Comparison of ENCODE assay signal across 8 cellular contexts in the genomic region with DNA sequence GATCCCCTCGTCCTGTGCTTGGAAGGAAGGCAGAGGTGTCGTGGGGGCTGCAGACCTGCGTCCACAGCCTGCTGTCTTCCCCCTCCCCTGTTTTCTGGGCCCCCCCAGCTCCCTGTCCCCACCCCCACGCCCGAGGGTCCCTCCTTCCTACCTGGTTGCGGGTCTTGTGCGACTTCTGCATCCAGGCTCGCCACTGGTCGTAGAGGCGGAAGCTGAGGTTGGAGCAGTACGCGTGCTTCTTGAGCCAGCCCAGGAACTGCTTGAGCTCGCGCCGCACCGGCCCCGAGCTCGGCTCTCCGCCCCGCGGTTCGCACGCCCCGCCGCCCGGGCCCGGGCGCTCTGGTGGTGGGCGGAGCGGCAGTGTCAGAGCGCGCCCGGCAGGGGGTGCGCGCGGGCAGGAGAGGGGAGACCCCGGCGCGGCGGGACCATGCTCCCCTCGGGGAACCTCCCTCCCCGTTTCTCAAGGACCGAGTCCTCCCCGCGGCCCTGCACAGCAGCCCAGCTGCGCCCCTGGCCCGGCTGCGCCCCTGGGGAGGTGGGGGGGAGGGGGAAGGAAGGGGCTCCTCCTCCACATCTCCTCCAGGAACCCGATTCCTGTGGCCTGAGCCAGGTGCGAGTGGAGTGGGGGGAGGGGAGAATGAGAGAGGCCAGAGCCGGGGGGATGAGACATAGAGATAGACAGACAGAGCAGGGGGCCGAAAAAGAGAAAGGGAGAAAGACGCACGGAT. TPM values are rescaled to one million over a fixed set of nuclear protein-coding genes. Genes with fewer than 3 reads are reported as not detected.
DNase-seq lines count a peak whose midpoint lies in the region; ATAC-seq, FAIRE-seq and TF ChIP-seq lines count a peak whose summit lies in the region.

No MANE protein-coding gene starts in this region.

- ATAC-seq in HG03045 (IDR thresholded peaks at IDR 0.05; ENCODE audit: unreplicated experiment) (peak; percentile 49), GM21529 (IDR thresholded peaks at IDR 0.05; ENCODE audit: unreplicated experiment) (no peak)

- no peak for TF ChIP-seq POLR2A in endothelial cell of umbilical vein (IDR thresholded peaks at IDR 0.05; ENCODE audit: low read depth, low read length)

- dilution Hi-C loops in endothelial cell of umbilical vein (cut with MboI; ENCODE audit: extremely low pct_ligation_motif_present, low sequenced_read_pairs): no loop called here

- intact Hi-C loops in endothelial cell of umbilical vein (cut with micrococcal nuclease): loop anchor here (1.0 kb wide), 4 partner anchors 81 to 325 kb away; a partner anchor contains a TSS

- no peak overlapping the region for H3K27ac ChIP-seq in endothelial cell of umbilical vein (ENCODE audit: insufficient read depth, low read depth, low read length)

- H3K27me3 ChIP-seq in endothelial cell of umbilical vein (ENCODE audit: control insufficient read depth in 2 of 2, insufficient read depth in 2 of 2, low read length in 2 of 2): no peaks in the 10 kb centered on the region

- no peaks in the 10 kb centered on the region for H4K20me1 ChIP-seq in endothelial cell of umbilical vein (replicated peaks; ENCODE audit: control insufficient read depth, extremely low read depth, insufficient read depth, low read length)

- peaks cover 12% of the 10 kb centered on the region for H3K4me1 ChIP-seq in endothelial cell of umbilical vein (ENCODE audit: control insufficient read depth, extremely low read depth, insufficient read depth, low read length)

- no peaks in the 10 kb centered on the region for H3K79me2 ChIP-seq in endothelial cell of umbilical vein (ENCODE audit: control insufficient read depth, insufficient read depth, low read length)

- POLR2A ChIA-PET in endothelial cell of umbilical vein (lab: Charles Lee): interaction anchor here (0.9 kb wide), 1 partner anchor 74 kb away, joined by 5 read pairs; no protein-coding TSS in a partner anchor

- H3K9ac ChIP-seq in endothelial cell of umbilical vein (replicated peaks; ENCODE audit: extremely low read depth, insufficient read depth, low read length): no peak overlapping the region

- CTCF ChIA-PET in endothelial cell of umbilical vein (lab: Charles Lee): interaction anchor here (0.6 to 4.4 kb wide), 41 partner anchors 9 to 393 kb away, joined by 3 to 65 read pairs (median 4); a partner anchor contains a TSS

- H3K36me3 ChIP-seq in endothelial cell of umbilical vein (ENCODE audit: control insufficient read depth in 2 of 2, extremely low read depth in 1 of 2, insufficient read depth in 2 of 2, low read length in 2 of 2): peaks cover 0 to 2% of the 10 kb centered on the region in 2 experiments

- no peaks in the 10 kb centered on the region for H3K9me1 ChIP-seq in endothelial cell of umbilical vein (replicated peaks; ENCODE audit: control insufficient read depth, extremely low read depth, insufficient read depth, low read length)

- peak overlapping the region in 2 of 3 experiments; percentile 14 to 25 for H3K4me3 ChIP-seq in endothelial cell of umbilical vein (replicated peaks in 1 of 3; ENCODE audit: insufficient read depth in 1 of 3, low read depth in 1 of 3, low read length in 3 of 3)

- peak overlapping the region; percentile 41 for H3K4me2 ChIP-seq in endothelial cell of umbilical vein (ENCODE audit: insufficient read depth, low read length)

- H3K9me3 ChIP-seq in endothelial cell of umbilical vein (replicated peaks; ENCODE audit: control insufficient read depth, insufficient read depth, low read length): no peaks in the 10 kb centered on the region

- H2AFZ ChIP-seq in endothelial cell of umbilical vein (ENCODE audit: low read depth, low read length): peak overlapping the region; percentile 55

- BruUV-seq in endothelial cell of umbilical vein (replicated peaks; lab: Mats Ljungman, UMichigan): no TSS peak

- peak; percentile 84 for DNase-seq in ELF-1 (ENCODE audit: low read depth, low spot score)
- peak; percentile 77 to 84 for DNase-seq in NOMO-1 (lab: John Stamatoyannopoulos, UW; ENCODE audit: unreplicated experiment in 2 of 2)
- DNase-seq in activated CD8-positive, alpha-beta memory T cell treated with anti-CD3 and anti-CD28 coated beads, Interleukin-2, amount 50 U/mL, for 24 hours (ENCODE audit: extremely low read depth): peak; percentile 29
- DNase-seq in endothelial cell of umbilical vein (ENCODE audit: low read depth, low spot score): peak; percentile 80
- DNase-seq in mucosa of gallbladder (ENCODE audit: low spot score): peak; percentile 74
- peak; percentile 67 for DNase-seq in stimulated activated CD8-positive, alpha-beta memory T cell treated with anti-CD3 and anti-CD28 coated beads, Interleukin-4, amount 100 ng/mL, for 24 hours (ENCODE audit: low read depth)

- peak; percentile 71 to 90 for TF ChIP-seq CTCF in endothelial cell of umbilical vein (IDR thresholded peaks at IDR 0.05; ENCODE audit: extremely low read depth in 1 of 2, insufficient read depth in 1 of 2, low read depth in 1 of 2, low read length in 2 of 2)

- FAIRE-seq in endothelial cell of umbilical vein (lab: Jason Lieb, UNC): peak; percentile 76

TF ChIP-seq in endothelial cell of umbilical vein, 7 proteins besides CTCF, POLR2A, EP300 and RAD21:
- TF ChIP-seq JUN (IDR thresholded peaks at IDR 0.05; ENCODE audit: borderline replicate concordance, insufficient read depth, insufficient read length, low read depth): no peak
- TF ChIP-seq POLR2AphosphoS5 (IDR thresholded peaks at IDR 0.05; ENCODE audit: insufficient read depth, low read depth, low read length): peak; percentile 65
- TF ChIP-seq, protein P1, sequence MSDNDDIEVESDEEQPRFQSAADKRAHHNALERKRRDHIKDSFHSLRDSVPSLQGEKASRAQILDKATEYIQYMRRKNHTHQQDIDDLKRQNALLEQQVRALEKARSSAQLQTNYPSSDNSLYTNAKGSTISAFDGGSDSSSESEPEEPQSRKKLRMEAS (IDR thresholded peaks at IDR 0.05; ENCODE audit: insufficient read depth, insufficient read length): peak; percentile 17
- no peak for TF ChIP-seq FOS (IDR thresholded peaks at IDR 0.05; ENCODE audit: borderline replicate concordance, insufficient read depth, low read length)
- no peak for TF ChIP-seq GATA2 (IDR thresholded peaks at IDR 0.05; ENCODE audit: insufficient read depth, insufficient read length, low read depth, low read length)
- no peak for TF ChIP-seq MYC (IDR thresholded peaks at IDR 0.05; ENCODE audit: low read depth, low read length)

RNA-seq across cellular contexts. Expression of a gene that starts 5.7 kb away (rescaled TPM):
- 64.0 and 64.4 TPM in 2 replicates for total RNA-seq in endothelial cell of umbilical vein
- 90.9 and 115 TPM in 2 replicates for polyA plus RNA-seq in endothelial cell of umbilical vein
- polyA plus RNA-seq in endothelial cell of umbilical vein (2011; cell fraction: cytosol; rRNA removed): 43.9 and 61.4 TPM in 2 replicates
- polyA plus RNA-seq in endothelial cell of umbilical vein (2011; cell fraction: nucleus; rRNA removed): 123 and 146 TPM in 2 replicates
- 48.8 and 72.1 TPM in 2 replicates for polyA plus RNA-seq in endothelial cell of umbilical vein (2012)
- 6.2 and 12.6 TPM in 2 replicates for polyA minus RNA-seq in endothelial cell of umbilical vein
- 21.3 TPM for polyA minus RNA-seq in endothelial cell of umbilical vein (2011; cell fraction: cytosol; rRNA and poly(A)+ RNA removed)
- 6.5 and 10.3 TPM in 2 replicates for polyA minus RNA-seq in endothelial cell of umbilical vein (2011; cell fraction: nucleus; rRNA and poly(A)+ RNA removed)
- 93.0 TPM for total RNA-seq in mucosa of gallbladder

RNA-seq across cellular contexts. Expression of a gene that starts 12.3 kb away (rescaled TPM):
- total RNA-seq in endothelial cell of umbilical vein (not detected in 2 replicates), mucosa of gallbladder (5.8 TPM)
- 0.18 and 0.37 TPM in 2 replicates for polyA plus RNA-seq in endothelial cell of umbilical vein
- polyA plus RNA-seq in endothelial cell of umbilical vein (2011; cell fraction: cytosol; rRNA removed): 0.11 and 0.19 TPM in 2 replicates
- polyA plus RNA-seq in endothelial cell of umbilical vein (2011; cell fraction: nucleus; rRNA removed): not detected in 2 replicates
- polyA plus RNA-seq in endothelial cell of umbilical vein (2012): 1.6 and 2.4 TPM in 2 replicates
- 0.49 TPM in 1 of 2 replicates, not detected in the other for polyA minus RNA-seq in endothelial cell of umbilical vein
- not detected for polyA minus RNA-seq in endothelial cell of umbilical vein (2011; cell fraction: cytosol; rRNA and poly(A)+ RNA removed)
- polyA minus RNA-seq in endothelial cell of umbilical vein (2011; cell fraction: nucleus; rRNA and poly(A)+ RNA removed): not detected in 2 replicates

RNA-seq across cellular contexts. Expression of a gene that starts 18.4 kb away (rescaled TPM):
- total RNA-seq in endothelial cell of umbilical vein (0.25 and 0.97 TPM in 2 replicates), mucosa of gallbladder (10.9 TPM)
- polyA plus RNA-seq in endothelial cell of umbilical vein: 0.43 and 0.60 TPM in 2 replicates
- 0.14 and 0.25 TPM in 2 replicates for polyA plus RNA-seq in endothelial cell of umbilical vein (2011; cell fraction: cytosol; rRNA removed)
- polyA plus RNA-seq in endothelial cell of umbilical vein (2011; cell fraction: nucleus; rRNA removed): 2.0 and 2.1 TPM in 2 replicates
- 0.83 and 0.90 TPM in 2 replicates for polyA plus RNA-seq in endothelial cell of umbilical vein (2012)
- polyA minus RNA-seq in endothelial cell of umbilical vein: 0.27 TPM in 1 of 2 replicates, not detected in the other
- not detected for polyA minus RNA-seq in endothelial cell of umbilical vein (2011; cell fraction: cytosol; rRNA and poly(A)+ RNA removed)
- polyA minus RNA-seq in endothelial cell of umbilical vein (2011; cell fraction: nucleus; rRNA and poly(A)+ RNA removed): not detected in 2 replicates

RNA-seq across cellular contexts. Expression of a gene that starts 22.6 kb away (rescaled TPM):
- total RNA-seq in endothelial cell of umbilical vein (1,218 and 1,221 TPM in 2 replicates), mucosa of gallbladder (878 TPM)
- polyA plus RNA-seq in endothelial cell of umbilical vein: 3,506 and 3,571 TPM in 2 replicates
- 2,771 and 2,866 TPM in 2 replicates for polyA plus RNA-seq in endothelial cell of umbilical vein (2011; cell fraction: cytosol; rRNA removed)
- 575 and 662 TPM in 2 replicates for polyA plus RNA-seq in endothelial cell of umbilical vein (2011; cell fraction: nucleus; rRNA removed)
- 2,341 and 2,861 TPM in 2 replicates for polyA plus RNA-seq in endothelial cell of umbilical vein (2012)
- 1,836 and 1,951 TPM in 2 replicates for polyA minus RNA-seq in endothelial cell of umbilical vein
- polyA minus RNA-seq in endothelial cell of umbilical vein (2011; cell fraction: cytosol; rRNA and poly(A)+ RNA removed): 681 TPM
- polyA minus RNA-seq in endothelial cell of umbilical vein (2011; cell fraction: nucleus; rRNA and poly(A)+ RNA removed): 118 and 161 TPM in 2 replicates

RNA-seq across cellular contexts. Expression of a gene that starts 36.6 kb away (rescaled TPM):
- total RNA-seq in endothelial cell of umbilical vein (127 and 134 TPM in 2 replicates), mucosa of gallbladder (70.5 TPM)
- 186 and 236 TPM in 2 replicates for polyA plus RNA-seq in endothelial cell of umbilical vein
- polyA plus RNA-seq in endothelial cell of umbilical vein (2011; cell fraction: cytosol; rRNA removed): 181 and 184 TPM in 2 replicates
- 119 and 122 TPM in 2 replicates for polyA plus RNA-seq in endothelial cell of umbilical vein (2011; cell fraction: nucleus; rRNA removed)
- 121 and 147 TPM in 2 replicates for polyA plus RNA-seq in endothelial cell of umbilical vein (2012)
- polyA minus RNA-seq in endothelial cell of umbilical vein: 136 and 138 TPM in 2 replicates
- 54.0 TPM for polyA minus RNA-seq in endothelial cell of umbilical vein (2011; cell fraction: cytosol; rRNA and poly(A)+ RNA removed)
- 24.3 and 32.2 TPM in 2 replicates for polyA minus RNA-seq in endothelial cell of umbilical vein (2011; cell fraction: nucleus; rRNA and poly(A)+ RNA removed)

Comparison
In these comparisons a context has a peak if more than half of its experiments do, and no peak if none do; other contexts are left out.
1. DNase-seq: peak in every context shown above with its lines; median percentile 84 in ELF-1; 80 in NOMO-1; 80 in endothelial cell of umbilical vein; 74 in mucosa of gallbladder; 67 in stimulated activated CD8-positive, alpha-beta memory T cell treated with anti-CD3 and anti-CD28 coated beads, Interleukin-4, amount 100 ng/mL, for 24 hours; 29 in activated CD8-positive, alpha-beta memory T cell treated with anti-CD3 and anti-CD28 coated beads, Interleukin-2, amount 50 U/mL, for 24 hours.